In the genomic region with DNA sequence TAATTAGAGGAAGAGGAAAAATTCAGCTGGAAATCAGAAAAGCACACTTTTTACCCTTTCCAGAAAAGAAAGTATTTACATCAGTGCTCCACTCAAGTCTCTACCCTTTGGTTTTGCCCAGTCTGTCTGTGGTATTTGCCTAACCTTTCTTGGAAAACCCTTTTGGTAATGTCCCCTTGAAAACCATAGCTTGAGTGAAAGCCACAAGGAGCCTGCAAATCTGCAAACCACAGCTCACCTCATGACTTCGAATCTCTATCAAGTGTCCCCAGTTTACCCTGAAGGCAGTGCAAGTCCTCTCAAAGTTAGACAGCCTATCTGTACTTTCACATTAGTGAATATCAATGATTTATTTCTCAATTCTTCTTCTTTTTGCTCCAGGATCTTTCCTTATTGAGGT, we compare ENCODE assay signal across 22 cellular contexts.
DNase-seq lines count a peak whose midpoint lies in the region; ATAC-seq, FAIRE-seq and TF ChIP-seq lines count a peak whose summit lies in the region.
"Had no signal": no experiment of that assay in that cellular context is flagged by ENCODE, and none has a peak within 500 bp of the region (broad histone marks: within the 10 kb centered on the region; RNA-seq: fewer than 3 reads in every experiment).

No MANE protein-coding gene starts in this region.

- no peaks in the 10 kb centered on the region for H4K20me1 ChIP-seq in astrocyte (ENCODE audit: insufficient read depth, low read length)
- H4K20me1 ChIP-seq: BLaER1 treated with 17β-estradiol and CSF1 and Interleukin-3, amounts not matched to agents 10 nM and 100 nM had no signal

- WGBS in sigmoid colon, 2 donors = 74 to 80% methylated on average over 1 of the region's 1 CpG
- WGBS in body of pancreas, 2 donors = 50 to 55% methylated on average over 1 of the region's 1 CpG

- peak; percentile 51 for ATAC-seq in GM21529 (IDR thresholded peaks at IDR 0.05; ENCODE audit: unreplicated experiment)
- ATAC-seq in HG03442 (IDR thresholded peaks at IDR 0.05; ENCODE audit: unreplicated experiment) = peak; percentile 72
- ATAC-seq in body of pancreas = no peak

- H3K27ac Mint-ChIP-seq in astrocyte (ENCODE audit: unreplicated experiment) = no peak overlapping the region
- H3K27ac Mint-ChIP-seq: activated CD4-positive, alpha-beta memory T cell treated with anti-CD3 and anti-CD28 coated beads for 36 hours; immature natural killer cell had no signal

- H3K4me1 ChIP-seq in ACC112 (ENCODE audit: control insufficient read depth, insufficient read depth, low read length, unreplicated experiment) (peaks cover 23% of the 10 kb centered on the region), astrocyte (ENCODE audit: insufficient read depth, low read length) (peaks cover 15% of the 10 kb centered on the region), sigmoid colon (peaks cover 0 to 26% (median 11%) of the 10 kb centered on the region in 4 donors), ascending aorta (peaks cover 0 to 8% of the 10 kb centered on the region in 2 donors), body of pancreas (no peaks in the 10 kb centered on the region)
- H3K4me1 ChIP-seq: BLaER1 treated with 17β-estradiol and CSF1 and Interleukin-3, amounts not matched to agents 10 nM and 100 nM had no signal

- H3K27me3 Mint-ChIP-seq in astrocyte (ENCODE audit: low read depth, unreplicated experiment) = no peaks in the 10 kb centered on the region

- no peaks in the 10 kb centered on the region for H3K27me3 ChIP-seq in ACC112 (ENCODE audit: insufficient read depth, low read length)
- H3K27me3 ChIP-seq in astrocyte (ENCODE audit: insufficient read depth, low read length) = no peaks in the 10 kb centered on the region
- no peaks in the 10 kb centered on the region for H3K27me3 ChIP-seq in sigmoid colon
- H3K27me3 ChIP-seq in ascending aorta = no peaks in the 10 kb centered on the region
- H3K27me3 ChIP-seq in body of pancreas = no peaks in the 10 kb centered on the region
- H3K27me3 ChIP-seq: BLaER1 treated with 17β-estradiol and CSF1 and Interleukin-3, amounts not matched to agents 10 nM and 100 nM; hepatocyte had no signal

- H3K9ac ChIP-seq in astrocyte (ENCODE audit: low read length) = no peak overlapping the region
- H3K9ac ChIP-seq: BLaER1 treated with 17β-estradiol and CSF1 and Interleukin-3, amounts not matched to agents 10 nM and 100 nM had no signal

- no peak overlapping the region for H3K4me3 Mint-ChIP-seq in astrocyte (ENCODE audit: unreplicated experiment)
- H3K4me3 Mint-ChIP-seq: activated CD4-positive, alpha-beta memory T cell treated with anti-CD3 and anti-CD28 coated beads for 36 hours; immature natural killer cell had no signal

- H2AFZ ChIP-seq in ACC112 (ENCODE audit: low read length, unreplicated experiment) = peak overlapping the region; percentile 19
- H2AFZ ChIP-seq in astrocyte (ENCODE audit: low read depth, low read length) = no peak overlapping the region
- H2AFZ ChIP-seq: hepatocyte had no signal

- H3K36me3 ChIP-seq in ACC112 (ENCODE audit: insufficient read depth, low read length) (no peaks in the 10 kb centered on the region), astrocyte (ENCODE audit: insufficient read depth, low read length) (no peaks in the 10 kb centered on the region), sigmoid colon (no peaks in the 10 kb centered on the region), ascending aorta (no peaks in the 10 kb centered on the region), body of pancreas (replicated peaks in 1 of 2; ENCODE audit: insufficient read depth in 1 of 2, low read depth in 2 of 2) (no peaks in the 10 kb centered on the region)
- H3K36me3 ChIP-seq: BLaER1 treated with 17β-estradiol and CSF1 and Interleukin-3, amounts not matched to agents 10 nM and 100 nM had no signal

- H3K79me2 ChIP-seq in ACC112 (ENCODE audit: control insufficient read depth, insufficient read depth, low read length, unreplicated experiment) (no peaks in the 10 kb centered on the region), astrocyte (ENCODE audit: insufficient read depth, low read length) (no peaks in the 10 kb centered on the region)
- H3K79me2 ChIP-seq: hepatocyte had no signal

- TF ChIP-seq POLR2A in sigmoid colon (IDR thresholded peaks at IDR 0.05) (no peak), body of pancreas (IDR thresholded peaks at IDR 0.05) (no peak)

- intact Hi-C loops in sigmoid colon (cut with DNase I) = no loop called here
- intact Hi-C loops in ascending aorta (cut with DNase I) = no loop called here
- intact Hi-C loops in body of pancreas (cut with DNase I) = no loop called here

- H3K4me2 ChIP-seq in astrocyte (ENCODE audit: low read length) = peak overlapping the region; percentile 6
- H3K4me2 ChIP-seq: BLaER1 treated with 17β-estradiol and CSF1 and Interleukin-3, amounts not matched to agents 10 nM and 100 nM; hepatocyte had no signal

- no peak for FAIRE-seq in astrocyte (lab: Jason Lieb, UNC)
- FAIRE-seq: GM18507, urothelium cell line had no signal

- H3K4me1 Mint-ChIP-seq in astrocyte (ENCODE audit: low read depth, unreplicated experiment) = no peaks in the 10 kb centered on the region
- H3K4me1 Mint-ChIP-seq: immature natural killer cell had no signal

- no peaks in the 10 kb centered on the region for H3K36me3 Mint-ChIP-seq in astrocyte (ENCODE audit: low read depth, unreplicated experiment)
- H3K36me3 Mint-ChIP-seq: activated CD4-positive, alpha-beta memory T cell treated with anti-CD3 and anti-CD28 coated beads for 36 hours; immature natural killer cell had no signal

- TF ChIP-seq EP300 in sigmoid colon (IDR thresholded peaks at IDR 0.05) = no peak

- DNase-seq in astrocyte (ENCODE audit: low read depth) (peak; percentile 43), sigmoid colon (no peak), ascending aorta (ENCODE audit: low spot score in 2 of 2) (no peak), nucleus accumbens (lab: John Stamatoyannopoulos, UW) (no peak), body of pancreas (no peak)
- DNase-seq: activated CD4-positive, alpha-beta memory T cell treated with anti-CD3 and anti-CD28 coated beads for 36 hours; activated T-cell treated with anti-CD3 and anti-CD28 coated beads for 4 hours; caudate nucleus; immature natural killer cell; MV-4-11; NCI-H1694; NCI-H2171 treated with DMSO at 0.1 percent for 48 hours; NCI-H526; T1000 had no signal

- H3K4me3 ChIP-seq in ACC112 (ENCODE audit: low read depth, low read length) (no peak overlapping the region), astrocyte (ENCODE audit: insufficient read depth, low read depth, low read length) (no peak overlapping the region), sigmoid colon (no peak overlapping the region), ascending aorta (no peak overlapping the region), body of pancreas (no peak overlapping the region)
- H3K4me3 ChIP-seq: BLaER1 treated with 17β-estradiol and CSF1 and Interleukin-3, amounts not matched to agents 10 nM and 100 nM; hepatocyte had no signal

- no peaks in the 10 kb centered on the region for H3K9me3 Mint-ChIP-seq in astrocyte (ENCODE audit: unreplicated experiment)
- H3K9me3 Mint-ChIP-seq: activated CD4-positive, alpha-beta memory T cell treated with anti-CD3 and anti-CD28 coated beads for 36 hours had no signal

- no peak overlapping the region for H3K27ac ChIP-seq in ACC112 (ENCODE audit: low read depth, low read length)
- no peak overlapping the region for H3K27ac ChIP-seq in astrocyte (ENCODE audit: low read depth, low read length)
- no peak overlapping the region for H3K27ac ChIP-seq in sigmoid colon
- H3K27ac ChIP-seq in ascending aorta = no peak overlapping the region
- H3K27ac ChIP-seq in body of pancreas = no peak overlapping the region
- H3K27ac ChIP-seq: BLaER1 treated with 17β-estradiol and CSF1 and Interleukin-3, amounts not matched to agents 10 nM and 100 nM; epithelial cell of prostate; hepatocyte had no signal

- no peak for TF ChIP-seq CTCF in astrocyte (IDR thresholded peaks at IDR 0.05; ENCODE audit: insufficient read depth, low read depth, low read length)
- no peak for TF ChIP-seq CTCF in sigmoid colon (IDR thresholded peaks at IDR 0.05)
- no peak for TF ChIP-seq CTCF in ascending aorta (IDR thresholded peaks at IDR 0.05)
- TF ChIP-seq CTCF in body of pancreas (IDR thresholded peaks at IDR 0.05) = no peak

- H3K9me3 ChIP-seq in astrocyte (ENCODE audit: insufficient read depth, low read depth, low read length) = no peaks in the 10 kb centered on the region
- no peaks in the 10 kb centered on the region for H3K9me3 ChIP-seq in sigmoid colon
- H3K9me3 ChIP-seq in ascending aorta = no peaks in the 10 kb centered on the region
- no peaks in the 10 kb centered on the region for H3K9me3 ChIP-seq in body of pancreas
